1 cellular context compared by ENCODE assay signal in the genomic region with DNA sequence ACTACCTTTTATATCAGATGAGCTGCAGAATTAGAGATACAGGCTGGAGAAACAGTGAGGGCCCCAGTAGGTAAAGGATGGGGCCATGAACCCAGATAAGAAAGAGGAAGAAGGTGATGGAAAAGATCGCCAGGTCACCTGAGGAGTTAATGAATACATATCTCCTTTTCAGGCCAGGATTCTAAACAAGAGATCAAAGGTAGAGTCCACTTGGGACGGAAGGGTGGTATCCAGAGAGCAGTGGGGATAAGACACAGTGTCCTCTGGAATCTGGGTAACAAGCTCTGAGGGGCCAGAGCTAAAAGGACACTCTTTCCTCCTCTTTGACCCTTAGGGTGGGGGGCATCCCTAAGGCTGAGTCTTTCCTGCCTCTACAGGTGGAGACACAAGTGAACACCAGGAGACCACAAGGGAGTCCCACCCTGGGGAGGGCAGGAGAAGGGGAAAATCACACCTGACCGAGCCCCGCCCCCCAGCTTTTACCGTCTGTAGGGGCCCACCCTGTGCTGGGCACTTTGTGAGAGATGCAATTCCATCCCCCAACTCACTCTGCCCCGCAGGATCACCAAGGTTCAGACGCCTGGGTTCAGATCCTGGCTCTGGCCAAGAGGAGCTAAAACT.
TF ChIP-seq lines count a peak whose summit lies in the region.

No MANE protein-coding gene starts in this region.

TF ChIP-seq in HepG2, 621 proteins besides CTCF, POLR2A, EP300 and RAD21 (continued from another document and continues in another):
- TF ChIP-seq, protein P1, sequence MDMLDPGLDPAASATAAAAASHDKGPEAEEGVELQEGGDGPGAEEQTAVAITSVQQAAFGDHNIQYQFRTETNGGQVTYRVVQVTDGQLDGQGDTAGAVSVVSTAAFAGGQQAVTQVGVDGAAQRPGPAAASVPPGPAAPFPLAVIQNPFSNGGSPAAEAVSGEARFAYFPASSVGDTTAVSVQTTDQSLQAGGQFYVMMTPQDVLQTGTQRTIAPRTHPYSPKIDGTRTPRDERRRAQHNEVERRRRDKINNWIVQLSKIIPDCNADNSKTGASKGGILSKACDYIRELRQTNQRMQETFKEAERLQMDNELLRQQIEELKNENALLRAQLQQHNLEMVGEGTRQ (IDR thresholded peaks at IDR 0.05; ENCODE audit: low read depth, low read length) = no peak
- TF ChIP-seq, protein P1 (CRISPR knock-in tag; IDR thresholded peaks at IDR 0.05; ENCODE audit: borderline replicate concordance) = peak; percentile 36; the same call in 1 of the 2 replicates
- no peak for TF ChIP-seq RBAK (CRISPR knock-in tag; IDR thresholded peaks at IDR 0.05)
- no peak for TF ChIP-seq ZFP41 (CRISPR knock-in tag; IDR thresholded peaks at IDR 0.05; ENCODE audit: borderline replicate concordance)
- no peak for TF ChIP-seq CAMTA2 (CRISPR knock-in tag; IDR thresholded peaks at IDR 0.05; ENCODE audit: borderline replicate concordance)
- no peak for TF ChIP-seq ZNF567 (CRISPR knock-in tag; IDR thresholded peaks at IDR 0.05; ENCODE audit: borderline replicate concordance)
- peak; percentile 68; the same call in 1 of the 2 replicates for TF ChIP-seq HNF4G (IDR thresholded peaks at IDR 0.05; ENCODE audit: borderline replicate concordance, low read depth, low read length)
- TF ChIP-seq HNF4G (CRISPR knock-in tag; IDR thresholded peaks at IDR 0.05; ENCODE audit: borderline replicate concordance, low read depth) = no peak; the same call in 1 of the 2 replicates
- no peak for TF ChIP-seq ZNF547 (CRISPR knock-in tag; IDR thresholded peaks at IDR 0.05)
- TF ChIP-seq, protein P2, sequence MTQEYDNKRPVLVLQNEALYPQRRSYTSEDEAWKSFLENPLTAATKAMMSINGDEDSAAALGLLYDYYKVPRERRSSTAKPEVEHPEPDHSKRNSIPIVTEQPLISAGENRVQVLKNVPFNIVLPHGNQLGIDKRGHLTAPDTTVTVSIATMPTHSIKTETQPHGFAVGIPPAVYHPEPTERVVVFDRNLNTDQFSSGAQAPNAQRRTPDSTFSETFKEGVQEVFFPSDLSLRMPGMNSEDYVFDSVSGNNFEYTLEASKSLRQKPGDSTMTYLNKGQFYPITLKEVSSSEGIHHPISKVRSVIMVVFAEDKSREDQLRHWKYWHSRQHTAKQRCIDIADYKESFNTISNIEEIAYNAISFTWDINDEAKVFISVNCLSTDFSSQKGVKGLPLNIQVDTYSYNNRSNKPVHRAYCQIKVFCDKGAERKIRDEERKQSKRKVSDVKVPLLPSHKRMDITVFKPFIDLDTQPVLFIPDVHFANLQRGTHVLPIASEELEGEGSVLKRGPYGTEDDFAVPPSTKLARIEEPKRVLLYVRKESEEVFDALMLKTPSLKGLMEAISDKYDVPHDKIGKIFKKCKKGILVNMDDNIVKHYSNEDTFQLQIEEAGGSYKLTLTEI (CRISPR knock-in tag; conservative IDR thresholded peaks at IDR 0.05) = no peak
- no peak for TF ChIP-seq TAF1 (CRISPR knock-in tag; IDR thresholded peaks at IDR 0.05)
- no peak for TF ChIP-seq ZFP36L1 (CRISPR knock-in tag; IDR thresholded peaks at IDR 0.05)
- TF ChIP-seq FOSL1 (CRISPR knock-in tag; IDR thresholded peaks at IDR 0.05; ENCODE audit: borderline replicate concordance) = no peak
- TF ChIP-seq, protein P3, sequence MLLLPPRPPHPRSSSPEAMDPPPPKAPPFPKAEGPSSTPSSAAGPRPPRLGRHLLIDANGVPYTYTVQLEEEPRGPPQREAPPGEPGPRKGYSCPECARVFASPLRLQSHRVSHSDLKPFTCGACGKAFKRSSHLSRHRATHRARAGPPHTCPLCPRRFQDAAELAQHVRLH (CRISPR knock-in tag; IDR thresholded peaks at IDR 0.05; ENCODE audit: borderline replicate concordance, low read depth) = no peak
- TF ChIP-seq DNMT1 (CRISPR knock-in tag; IDR thresholded peaks at IDR 0.05) = no peak
- no peak for TF ChIP-seq CBX1 (IDR thresholded peaks at IDR 0.05; ENCODE audit: low read depth)
- TF ChIP-seq, protein P4, sequence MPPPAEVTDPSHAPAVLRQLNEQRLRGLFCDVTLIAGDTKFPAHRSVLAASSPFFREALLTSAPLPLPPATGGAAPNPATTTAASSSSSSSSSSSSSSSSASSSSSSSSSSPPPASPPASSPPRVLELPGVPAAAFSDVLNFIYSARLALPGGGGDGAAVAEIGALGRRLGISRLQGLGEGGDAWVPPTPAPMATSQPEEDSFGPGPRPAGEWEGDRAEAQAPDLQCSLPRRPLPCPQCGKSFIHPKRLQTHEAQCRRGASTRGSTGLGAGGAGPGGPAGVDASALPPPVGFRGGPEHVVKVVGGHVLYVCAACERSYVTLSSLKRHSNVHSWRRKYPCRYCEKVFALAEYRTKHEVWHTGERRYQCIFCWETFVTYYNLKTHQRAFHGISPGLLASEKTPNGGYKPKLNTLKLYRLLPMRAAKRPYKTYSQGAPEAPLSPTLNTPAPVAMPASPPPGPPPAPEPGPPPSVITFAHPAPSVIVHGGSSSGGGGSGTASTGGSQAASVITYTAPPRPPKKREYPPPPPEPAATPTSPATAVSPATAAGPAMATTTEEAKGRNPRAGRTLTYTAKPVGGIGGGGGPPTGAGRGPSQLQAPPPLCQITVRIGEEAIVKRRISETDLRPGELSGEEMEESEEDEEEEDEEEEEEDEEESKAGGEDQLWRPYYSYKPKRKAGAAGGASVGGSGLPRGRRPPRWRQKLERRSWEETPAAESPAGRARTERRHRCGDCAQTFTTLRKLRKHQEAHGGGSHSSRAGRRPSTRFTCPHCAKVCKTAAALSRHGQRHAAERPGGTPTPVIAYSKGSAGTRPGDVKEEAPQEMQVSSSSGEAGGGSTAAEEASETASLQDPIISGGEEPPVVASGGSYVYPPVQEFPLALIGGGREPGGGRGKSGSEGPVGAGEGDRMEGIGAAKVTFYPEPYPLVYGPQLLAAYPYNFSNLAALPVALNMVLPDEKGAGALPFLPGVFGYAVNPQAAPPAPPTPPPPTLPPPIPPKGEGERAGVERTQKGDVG (CRISPR knock-in tag; IDR thresholded peaks at IDR 0.05; ENCODE audit: borderline replicate concordance) = no peak
- no peak for TF ChIP-seq ZNF441 (CRISPR knock-in tag; IDR thresholded peaks at IDR 0.05; ENCODE audit: borderline replicate concordance)
- TF ChIP-seq GLI4 (CRISPR knock-in tag; IDR thresholded peaks at IDR 0.05; ENCODE audit: borderline replicate concordance) = no peak
- no peak for TF ChIP-seq ZNF83 (CRISPR knock-in tag; IDR thresholded peaks at IDR 0.05; ENCODE audit: borderline replicate concordance)
- TF ChIP-seq ZNF205 (CRISPR knock-in tag; IDR thresholded peaks at IDR 0.05) = no peak
- no peak for TF ChIP-seq ZNF570 (CRISPR knock-in tag; IDR thresholded peaks at IDR 0.05; ENCODE audit: borderline replicate concordance)
- TF ChIP-seq PTBP1 (IDR thresholded peaks at IDR 0.05; ENCODE audit: low read depth, low read length, poor library complexity, severe bottlenecking) = no peak
- TF ChIP-seq ZNF589 (CRISPR knock-in tag; conservative IDR thresholded peaks at IDR 0.05) = no peak
- TF ChIP-seq TGIF2 (CRISPR knock-in tag; IDR thresholded peaks at IDR 0.05) = no peak
- TF ChIP-seq NCOA2 (CRISPR knock-in tag; IDR thresholded peaks at IDR 0.05) = peak; percentile 80
- no peak for TF ChIP-seq ZBTB21 (CRISPR knock-in tag; IDR thresholded peaks at IDR 0.05)
- TF ChIP-seq POLR2G (IDR thresholded peaks at IDR 0.05; ENCODE audit: low read depth, low read length) = no peak
- peak; percentile 91; the same call in 1 of the 2 replicates for TF ChIP-seq MED13 (CRISPR knock-in tag; IDR thresholded peaks at IDR 0.05)
- TF ChIP-seq, protein P5, sequence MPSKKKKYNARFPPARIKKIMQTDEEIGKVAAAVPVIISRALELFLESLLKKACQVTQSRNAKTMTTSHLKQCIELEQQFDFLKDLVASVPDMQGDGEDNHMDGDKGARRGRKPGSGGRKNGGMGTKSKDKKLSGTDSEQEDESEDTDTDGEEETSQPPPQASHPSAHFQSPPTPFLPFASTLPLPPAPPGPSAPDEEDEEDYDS (CRISPR knock-in tag; IDR thresholded peaks at IDR 0.05) = no peak
- TF ChIP-seq RARA (CRISPR knock-in tag; IDR thresholded peaks at IDR 0.05) = peak; percentile 72
- no peak for TF ChIP-seq SMARCE1 (IDR thresholded peaks at IDR 0.05; ENCODE audit: borderline replicate concordance)
- TF ChIP-seq KAT8 (CRISPR knock-in tag; IDR thresholded peaks at IDR 0.05) = no peak
- TF ChIP-seq, protein P6, sequence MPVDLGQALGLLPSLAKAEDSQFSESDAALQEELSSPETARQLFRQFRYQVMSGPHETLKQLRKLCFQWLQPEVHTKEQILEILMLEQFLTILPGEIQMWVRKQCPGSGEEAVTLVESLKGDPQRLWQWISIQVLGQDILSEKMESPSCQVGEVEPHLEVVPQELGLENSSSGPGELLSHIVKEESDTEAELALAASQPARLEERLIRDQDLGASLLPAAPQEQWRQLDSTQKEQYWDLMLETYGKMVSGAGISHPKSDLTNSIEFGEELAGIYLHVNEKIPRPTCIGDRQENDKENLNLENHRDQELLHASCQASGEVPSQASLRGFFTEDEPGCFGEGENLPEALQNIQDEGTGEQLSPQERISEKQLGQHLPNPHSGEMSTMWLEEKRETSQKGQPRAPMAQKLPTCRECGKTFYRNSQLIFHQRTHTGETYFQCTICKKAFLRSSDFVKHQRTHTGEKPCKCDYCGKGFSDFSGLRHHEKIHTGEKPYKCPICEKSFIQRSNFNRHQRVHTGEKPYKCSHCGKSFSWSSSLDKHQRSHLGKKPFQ (CRISPR knock-in tag; IDR thresholded peaks at IDR 0.05; ENCODE audit: insufficient replicate concordance) = no peak
- TF ChIP-seq, protein P7, sequence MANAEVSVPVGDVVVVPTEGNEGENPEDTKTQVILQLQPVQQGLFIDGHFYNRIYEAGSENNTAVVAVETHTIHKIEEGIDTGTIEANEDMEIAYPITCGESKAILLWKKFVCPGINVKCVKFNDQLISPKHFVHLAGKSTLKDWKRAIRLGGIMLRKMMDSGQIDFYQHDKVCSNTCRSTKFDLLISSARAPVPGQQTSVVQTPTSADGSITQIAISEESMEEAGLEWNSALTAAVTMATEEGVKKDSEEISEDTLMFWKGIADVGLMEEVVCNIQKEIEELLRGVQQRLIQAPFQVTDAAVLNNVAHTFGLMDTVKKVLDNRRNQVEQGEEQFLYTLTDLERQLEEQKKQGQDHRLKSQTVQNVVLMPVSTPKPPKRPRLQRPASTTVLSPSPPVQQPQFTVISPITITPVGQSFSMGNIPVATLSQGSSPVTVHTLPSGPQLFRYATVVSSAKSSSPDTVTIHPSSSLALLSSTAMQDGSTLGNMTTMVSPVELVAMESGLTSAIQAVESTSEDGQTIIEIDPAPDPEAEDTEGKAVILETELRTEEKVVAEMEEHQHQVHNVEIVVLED (CRISPR knock-in tag; IDR thresholded peaks at IDR 0.05; ENCODE audit: borderline replicate concordance) = no peak
- TF ChIP-seq, protein P8, sequence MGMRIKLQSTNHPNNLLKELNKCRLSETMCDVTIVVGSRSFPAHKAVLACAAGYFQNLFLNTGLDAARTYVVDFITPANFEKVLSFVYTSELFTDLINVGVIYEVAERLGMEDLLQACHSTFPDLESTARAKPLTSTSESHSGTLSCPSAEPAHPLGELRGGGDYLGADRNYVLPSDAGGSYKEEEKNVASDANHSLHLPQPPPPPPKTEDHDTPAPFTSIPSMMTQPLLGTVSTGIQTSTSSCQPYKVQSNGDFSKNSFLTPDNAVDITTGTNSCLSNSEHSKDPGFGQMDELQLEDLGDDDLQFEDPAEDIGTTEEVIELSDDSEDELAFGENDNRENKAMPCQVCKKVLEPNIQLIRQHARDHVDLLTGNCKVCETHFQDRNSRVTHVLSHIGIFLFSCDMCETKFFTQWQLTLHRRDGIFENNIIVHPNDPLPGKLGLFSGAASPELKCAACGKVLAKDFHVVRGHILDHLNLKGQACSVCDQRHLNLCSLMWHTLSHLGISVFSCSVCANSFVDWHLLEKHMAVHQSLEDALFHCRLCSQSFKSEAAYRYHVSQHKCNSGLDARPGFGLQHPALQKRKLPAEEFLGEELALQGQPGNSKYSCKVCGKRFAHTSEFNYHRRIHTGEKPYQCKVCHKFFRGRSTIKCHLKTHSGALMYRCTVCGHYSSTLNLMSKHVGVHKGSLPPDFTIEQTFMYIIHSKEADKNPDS (CRISPR knock-in tag; IDR thresholded peaks at IDR 0.05) = no peak
- TF ChIP-seq ZNF138 (CRISPR knock-in tag; IDR thresholded peaks at IDR 0.05; ENCODE audit: low read depth) = no peak
- TF ChIP-seq, protein P9, sequence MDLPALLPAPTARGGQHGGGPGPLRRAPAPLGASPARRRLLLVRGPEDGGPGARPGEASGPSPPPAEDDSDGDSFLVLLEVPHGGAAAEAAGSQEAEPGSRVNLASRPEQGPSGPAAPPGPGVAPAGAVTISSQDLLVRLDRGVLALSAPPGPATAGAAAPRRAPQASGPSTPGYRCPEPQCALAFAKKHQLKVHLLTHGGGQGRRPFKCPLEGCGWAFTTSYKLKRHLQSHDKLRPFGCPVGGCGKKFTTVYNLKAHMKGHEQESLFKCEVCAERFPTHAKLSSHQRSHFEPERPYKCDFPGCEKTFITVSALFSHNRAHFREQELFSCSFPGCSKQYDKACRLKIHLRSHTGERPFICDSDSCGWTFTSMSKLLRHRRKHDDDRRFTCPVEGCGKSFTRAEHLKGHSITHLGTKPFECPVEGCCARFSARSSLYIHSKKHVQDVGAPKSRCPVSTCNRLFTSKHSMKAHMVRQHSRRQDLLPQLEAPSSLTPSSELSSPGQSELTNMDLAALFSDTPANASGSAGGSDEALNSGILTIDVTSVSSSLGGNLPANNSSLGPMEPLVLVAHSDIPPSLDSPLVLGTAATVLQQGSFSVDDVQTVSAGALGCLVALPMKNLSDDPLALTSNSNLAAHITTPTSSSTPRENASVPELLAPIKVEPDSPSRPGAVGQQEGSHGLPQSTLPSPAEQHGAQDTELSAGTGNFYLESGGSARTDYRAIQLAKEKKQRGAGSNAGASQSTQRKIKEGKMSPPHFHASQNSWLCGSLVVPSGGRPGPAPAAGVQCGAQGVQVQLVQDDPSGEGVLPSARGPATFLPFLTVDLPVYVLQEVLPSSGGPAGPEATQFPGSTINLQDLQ (CRISPR knock-in tag; IDR thresholded peaks at IDR 0.05) = no peak
- no peak for TF ChIP-seq FOXK2 (IDR thresholded peaks at IDR 0.05)
- TF ChIP-seq IRF2 (CRISPR knock-in tag; IDR thresholded peaks at IDR 0.05) = no peak
- TF ChIP-seq, protein P10, sequence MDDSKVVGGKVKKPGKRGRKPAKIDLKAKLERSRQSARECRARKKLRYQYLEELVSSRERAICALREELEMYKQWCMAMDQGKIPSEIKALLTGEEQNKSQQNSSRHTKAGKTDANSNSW (CRISPR knock-in tag; IDR thresholded peaks at IDR 0.05; ENCODE audit: borderline replicate concordance) = no peak
- TF ChIP-seq, protein P11, sequence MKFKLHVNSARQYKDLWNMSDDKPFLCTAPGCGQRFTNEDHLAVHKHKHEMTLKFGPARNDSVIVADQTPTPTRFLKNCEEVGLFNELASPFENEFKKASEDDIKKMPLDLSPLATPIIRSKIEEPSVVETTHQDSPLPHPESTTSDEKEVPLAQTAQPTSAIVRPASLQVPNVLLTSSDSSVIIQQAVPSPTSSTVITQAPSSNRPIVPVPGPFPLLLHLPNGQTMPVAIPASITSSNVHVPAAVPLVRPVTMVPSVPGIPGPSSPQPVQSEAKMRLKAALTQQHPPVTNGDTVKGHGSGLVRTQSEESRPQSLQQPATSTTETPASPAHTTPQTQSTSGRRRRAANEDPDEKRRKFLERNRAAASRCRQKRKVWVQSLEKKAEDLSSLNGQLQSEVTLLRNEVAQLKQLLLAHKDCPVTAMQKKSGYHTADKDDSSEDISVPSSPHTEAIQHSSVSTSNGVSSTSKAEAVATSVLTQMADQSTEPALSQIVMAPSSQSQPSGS (CRISPR knock-in tag; IDR thresholded peaks at IDR 0.05) = 0 out of 2 replicates have a peak, but pooled peaks have one; percentile 27
- TF ChIP-seq AGO2 (optimal IDR thresholded peaks at IDR 0.05; ENCODE audit: low read depth, low read length) = no peak
- no peak for TF ChIP-seq NFYC (CRISPR knock-in tag; IDR thresholded peaks at IDR 0.05)
- no peak for TF ChIP-seq TRIM24 (CRISPR knock-in tag; IDR thresholded peaks at IDR 0.05)
